In genomic region chrX:121047461-121048419, GRCh38 we compare ENCODE assay signal across 8 cellular contexts. TPM values are rescaled to one million over a fixed set of nuclear protein-coding genes. Genes with fewer than 3 reads are reported as not detected.
A peak's percentile ranks its signal among the peaks of the same experiment; 100 is the strongest.
DNase-seq lines count a peak whose midpoint lies in the region; ATAC-seq, FAIRE-seq and TF ChIP-seq lines count a peak whose summit lies in the region.
"Not testable (repeated sequence)": the region's sequence is repeated elsewhere in the genome, so short reads cannot be mapped to it uniquely, and the experiment has no call there.

GLUD2 (plus strand) TSS chrX:121047610; CDS start chrX:121047685, 75 bp downstream.

- intact Hi-C loops in colonic mucosa (cut with DNase I); Right ventricle myocardium superior (cut with DNase I); lower lobe of right lung (cut with DNase I); sciatic nerve (cut with DNase I): not testable (repeated sequence)

- not testable (repeated sequence) for H3K27ac ChIP-seq in colonic mucosa, lower lobe of right lung

- H3K36me3 ChIP-seq in colonic mucosa, lower lobe of right lung: not testable (repeated sequence)

- not testable (repeated sequence) for H3K27me3 ChIP-seq in colonic mucosa; lower lobe of right lung (ENCODE audit: low read depth)

- peak; percentile 14 for DNase-seq in 8988T
- DNase-seq in GM10266 (ENCODE audit: extremely low spot score) = peak; percentile 46
- not testable (repeated sequence) for DNase-seq in HTR-8/SVneo (ENCODE audit: insufficient read length, low spot score)
- DNase-seq in activated CD4-positive, alpha-beta T cell treated with anti-CD3 and anti-CD28 coated beads, Interleukin-2, amount 50 U/mL, for 48 hours = peak; percentile 11 to 13
- peak; percentile 48 for DNase-seq in colonic mucosa
- peak; percentile 62 for DNase-seq in Right ventricle myocardium superior
- peak; percentile 55 for DNase-seq in lower lobe of right lung
- DNase-seq in sciatic nerve (ENCODE audit: low spot score) = peak; percentile 70

- not testable (repeated sequence) for H3K9me3 ChIP-seq in colonic mucosa, lower lobe of right lung

- not testable (repeated sequence) for H3K9ac ChIP-seq in colonic mucosa (ENCODE audit: low read depth in 2 of 2, low read length in 2 of 2)

- FAIRE-seq in HTR-8/SVneo (lab: Jason Lieb, UNC) = peak; percentile 65

- H3K4me1 ChIP-seq in colonic mucosa, lower lobe of right lung: not testable (repeated sequence)

- TF ChIP-seq CTCF in GM10266 (IDR thresholded peaks at IDR 0.05; ENCODE audit: control insufficient read depth, insufficient read depth, low read depth, missing control alignments) = peak; percentile 30
- TF ChIP-seq CTCF in colonic mucosa (IDR thresholded peaks at IDR 0.05) = not testable (repeated sequence)
- peak; percentile 26 for TF ChIP-seq CTCF in lower lobe of right lung (IDR thresholded peaks at IDR 0.05)

- not testable (repeated sequence) for H3K4me3 ChIP-seq in colonic mucosa
- peak within 1 kb of the TSS; percentile 42 for H3K4me3 ChIP-seq in lower lobe of right lung

- ATAC-seq in Right ventricle myocardium superior (ENCODE audit: poor library complexity) (peak; percentile 94), lower lobe of right lung (peak; percentile 70 to 88), sciatic nerve (peak; percentile 74)

RNA-seq across cellular contexts. Expression of gene GLUD2, which starts in this region (rescaled TPM):
- total RNA-seq in colonic mucosa (under 1 TPM; 0.30 to 0.74 TPM), Right ventricle myocardium superior (1.4 TPM), lower lobe of right lung (1.4 TPM), sciatic nerve (7.2 TPM)

Comparison
In these comparisons a context has a peak if more than half of its experiments do, and no peak if none do; other contexts are left out.
1. Peak in DNase-seq in colonic mucosa; RNA of the gene not detected or under 1 TPM.